Comparison of ENCODE assay signal across 2 cellular contexts in the genomic region with DNA sequence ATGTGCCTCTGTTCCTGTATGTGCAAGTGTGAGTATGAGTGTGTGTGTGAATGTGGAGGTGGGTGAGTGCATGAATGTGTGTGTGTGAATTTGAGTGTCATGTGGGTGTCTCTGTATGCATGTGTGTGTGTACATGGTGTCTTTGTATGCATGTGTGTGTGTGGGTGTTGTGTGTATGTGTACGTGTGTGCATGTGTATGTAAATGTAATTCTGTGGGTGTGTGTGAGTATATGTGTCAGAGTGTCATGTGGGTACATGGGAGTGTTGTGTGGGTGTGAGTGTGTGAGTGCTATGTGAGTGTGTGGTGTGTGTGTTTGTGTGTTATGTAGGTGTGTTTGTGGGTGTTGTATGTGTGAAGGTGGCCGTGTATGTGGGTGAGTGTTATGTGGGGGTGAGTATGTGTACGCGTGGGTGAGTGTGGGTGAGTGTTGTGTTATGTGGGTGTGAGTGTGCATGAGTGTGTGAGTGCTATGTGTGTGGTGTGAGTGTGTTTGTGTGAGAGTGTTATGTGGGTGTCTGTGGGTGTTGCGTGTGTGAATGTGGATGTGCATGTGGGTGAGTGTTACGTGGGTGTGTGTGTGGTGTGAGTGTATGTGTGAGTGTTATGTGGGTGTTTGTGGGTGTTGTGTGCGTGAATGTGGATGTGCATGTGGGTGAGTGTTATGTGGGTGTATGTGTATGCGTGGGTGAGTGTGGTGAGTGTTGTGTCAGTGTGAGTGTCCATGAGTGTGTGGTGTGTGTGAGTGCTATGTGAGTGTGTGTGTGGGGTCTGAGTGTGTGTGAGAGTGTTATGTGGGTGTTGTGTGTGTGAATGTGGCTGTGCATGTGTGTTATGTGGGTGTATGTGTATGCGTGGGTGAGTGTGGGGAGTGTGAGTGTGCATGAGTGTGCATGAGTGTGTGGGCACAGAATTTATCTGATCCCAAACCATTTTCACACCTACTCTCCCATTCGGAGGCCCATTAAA.
TF ChIP-seq lines count a peak whose summit lies in the region.

No MANE protein-coding gene starts in this region.

TF ChIP-seq in HEK293T, 16 proteins besides CTCF, POLR2A, EP300 and RAD21:
- TF ChIP-seq SP1 (IDR thresholded peaks at IDR 0.05) (no peak), BHLHE40 (IDR thresholded peaks at IDR 0.05; ENCODE audit: borderline replicate concordance) (no peak), ZNF384 (IDR thresholded peaks at IDR 0.05) (no peak), FOXK2 (IDR thresholded peaks at IDR 0.05) (no peak), TARDBP (IDR thresholded peaks at IDR 0.05) (0 out of 2 replicates have a peak, but pooled peaks have one; percentile 8), LEF1 (IDR thresholded peaks at IDR 0.05; ENCODE audit: borderline replicate concordance) (no peak), HDGF (IDR thresholded peaks at IDR 0.05; ENCODE audit: borderline replicate concordance) (no peak), CTBP1 (IDR thresholded peaks at IDR 0.05; ENCODE audit: borderline replicate concordance) (peak; percentile 4; the same call in 1 of the 2 replicates), SUZ12 (IDR thresholded peaks at IDR 0.05) (no peak), FOXA1 (IDR thresholded peaks at IDR 0.05) (no peak), ARNT (IDR thresholded peaks at IDR 0.05) (no peak)
- TF ChIP-seq, protein P1, sequence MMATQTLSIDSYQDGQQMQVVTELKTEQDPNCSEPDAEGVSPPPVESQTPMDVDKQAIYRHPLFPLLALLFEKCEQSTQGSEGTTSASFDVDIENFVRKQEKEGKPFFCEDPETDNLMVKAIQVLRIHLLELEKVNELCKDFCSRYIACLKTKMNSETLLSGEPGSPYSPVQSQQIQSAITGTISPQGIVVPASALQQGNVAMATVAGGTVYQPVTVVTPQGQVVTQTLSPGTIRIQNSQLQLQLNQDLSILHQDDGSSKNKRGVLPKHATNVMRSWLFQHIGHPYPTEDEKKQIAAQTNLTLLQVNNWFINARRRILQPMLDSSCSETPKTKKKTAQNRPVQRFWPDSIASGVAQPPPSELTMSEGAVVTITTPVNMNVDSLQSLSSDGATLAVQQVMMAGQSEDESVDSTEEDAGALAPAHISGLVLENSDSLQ (IDR thresholded peaks at IDR 0.05), result no peak
TF ChIP-seq in HEK293T: peak in this region for 2.

TF ChIP-seq in H1, 55 proteins besides CTCF, POLR2A, EP300 and RAD21:
- TF ChIP-seq CBX8 (IDR thresholded peaks at IDR 0.05; ENCODE audit: borderline replicate concordance, low read depth, low read length) (no peak), RNF2 (IDR thresholded peaks at IDR 0.05; ENCODE audit: borderline replicate concordance, low read depth, low read length, missing control alignments, poor library complexity, severe bottlenecking) (no peak), CREB1 (IDR thresholded peaks at IDR 0.05) (no peak), SIX5 (IDR thresholded peaks at IDR 0.05; ENCODE audit: low read depth, low read length) (no peak), TBP (IDR thresholded peaks at IDR 0.05; ENCODE audit: low read depth, low read length) (no peak), TCF12 (IDR thresholded peaks at IDR 0.05; ENCODE audit: low read depth, low read length) (no peak), ASH2L (IDR thresholded peaks at IDR 0.05; ENCODE audit: low read length) (no peak), SP1 (IDR thresholded peaks at IDR 0.05; ENCODE audit: low read depth, low read length) (no peak), CBX5 (IDR thresholded peaks at IDR 0.05; ENCODE audit: low read depth, low read length) (no peak), RXRA (IDR thresholded peaks at IDR 0.05; ENCODE audit: insufficient read depth, low read depth, low read length) (no peak), RBBP5 (IDR thresholded peaks at IDR 0.05; ENCODE audit: borderline replicate concordance, low read depth, low read length) (no peak), BRCA1 (IDR thresholded peaks at IDR 0.05; ENCODE audit: low read depth, low read length) (no peak), BCL11A (IDR thresholded peaks at IDR 0.05; ENCODE audit: low read depth in 2 of 2, low read length in 2 of 2) (no peak), CHD2 (IDR thresholded peaks at IDR 0.05; ENCODE audit: low read length) (no peak), POU5F1 (IDR thresholded peaks at IDR 0.05; ENCODE audit: low read depth, low read length) (no peak), SP4 (IDR thresholded peaks at IDR 0.05; ENCODE audit: low read length) (no peak), ATF2 (IDR thresholded peaks at IDR 0.05; ENCODE audit: low read length) (no peak)
- TF ChIP-seq, protein P2, sequence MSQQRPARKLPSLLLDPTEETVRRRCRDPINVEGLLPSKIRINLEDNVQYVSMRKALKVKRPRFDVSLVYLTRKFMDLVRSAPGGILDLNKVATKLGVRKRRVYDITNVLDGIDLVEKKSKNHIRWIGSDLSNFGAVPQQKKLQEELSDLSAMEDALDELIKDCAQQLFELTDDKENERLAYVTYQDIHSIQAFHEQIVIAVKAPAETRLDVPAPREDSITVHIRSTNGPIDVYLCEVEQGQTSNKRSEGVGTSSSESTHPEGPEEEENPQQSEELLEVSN (IDR thresholded peaks at IDR 0.05), result no peak
- TF ChIP-seq, protein P3, sequence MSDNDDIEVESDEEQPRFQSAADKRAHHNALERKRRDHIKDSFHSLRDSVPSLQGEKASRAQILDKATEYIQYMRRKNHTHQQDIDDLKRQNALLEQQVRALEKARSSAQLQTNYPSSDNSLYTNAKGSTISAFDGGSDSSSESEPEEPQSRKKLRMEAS (IDR thresholded peaks at IDR 0.05), result no peak
- TF ChIP-seq, protein P4, sequence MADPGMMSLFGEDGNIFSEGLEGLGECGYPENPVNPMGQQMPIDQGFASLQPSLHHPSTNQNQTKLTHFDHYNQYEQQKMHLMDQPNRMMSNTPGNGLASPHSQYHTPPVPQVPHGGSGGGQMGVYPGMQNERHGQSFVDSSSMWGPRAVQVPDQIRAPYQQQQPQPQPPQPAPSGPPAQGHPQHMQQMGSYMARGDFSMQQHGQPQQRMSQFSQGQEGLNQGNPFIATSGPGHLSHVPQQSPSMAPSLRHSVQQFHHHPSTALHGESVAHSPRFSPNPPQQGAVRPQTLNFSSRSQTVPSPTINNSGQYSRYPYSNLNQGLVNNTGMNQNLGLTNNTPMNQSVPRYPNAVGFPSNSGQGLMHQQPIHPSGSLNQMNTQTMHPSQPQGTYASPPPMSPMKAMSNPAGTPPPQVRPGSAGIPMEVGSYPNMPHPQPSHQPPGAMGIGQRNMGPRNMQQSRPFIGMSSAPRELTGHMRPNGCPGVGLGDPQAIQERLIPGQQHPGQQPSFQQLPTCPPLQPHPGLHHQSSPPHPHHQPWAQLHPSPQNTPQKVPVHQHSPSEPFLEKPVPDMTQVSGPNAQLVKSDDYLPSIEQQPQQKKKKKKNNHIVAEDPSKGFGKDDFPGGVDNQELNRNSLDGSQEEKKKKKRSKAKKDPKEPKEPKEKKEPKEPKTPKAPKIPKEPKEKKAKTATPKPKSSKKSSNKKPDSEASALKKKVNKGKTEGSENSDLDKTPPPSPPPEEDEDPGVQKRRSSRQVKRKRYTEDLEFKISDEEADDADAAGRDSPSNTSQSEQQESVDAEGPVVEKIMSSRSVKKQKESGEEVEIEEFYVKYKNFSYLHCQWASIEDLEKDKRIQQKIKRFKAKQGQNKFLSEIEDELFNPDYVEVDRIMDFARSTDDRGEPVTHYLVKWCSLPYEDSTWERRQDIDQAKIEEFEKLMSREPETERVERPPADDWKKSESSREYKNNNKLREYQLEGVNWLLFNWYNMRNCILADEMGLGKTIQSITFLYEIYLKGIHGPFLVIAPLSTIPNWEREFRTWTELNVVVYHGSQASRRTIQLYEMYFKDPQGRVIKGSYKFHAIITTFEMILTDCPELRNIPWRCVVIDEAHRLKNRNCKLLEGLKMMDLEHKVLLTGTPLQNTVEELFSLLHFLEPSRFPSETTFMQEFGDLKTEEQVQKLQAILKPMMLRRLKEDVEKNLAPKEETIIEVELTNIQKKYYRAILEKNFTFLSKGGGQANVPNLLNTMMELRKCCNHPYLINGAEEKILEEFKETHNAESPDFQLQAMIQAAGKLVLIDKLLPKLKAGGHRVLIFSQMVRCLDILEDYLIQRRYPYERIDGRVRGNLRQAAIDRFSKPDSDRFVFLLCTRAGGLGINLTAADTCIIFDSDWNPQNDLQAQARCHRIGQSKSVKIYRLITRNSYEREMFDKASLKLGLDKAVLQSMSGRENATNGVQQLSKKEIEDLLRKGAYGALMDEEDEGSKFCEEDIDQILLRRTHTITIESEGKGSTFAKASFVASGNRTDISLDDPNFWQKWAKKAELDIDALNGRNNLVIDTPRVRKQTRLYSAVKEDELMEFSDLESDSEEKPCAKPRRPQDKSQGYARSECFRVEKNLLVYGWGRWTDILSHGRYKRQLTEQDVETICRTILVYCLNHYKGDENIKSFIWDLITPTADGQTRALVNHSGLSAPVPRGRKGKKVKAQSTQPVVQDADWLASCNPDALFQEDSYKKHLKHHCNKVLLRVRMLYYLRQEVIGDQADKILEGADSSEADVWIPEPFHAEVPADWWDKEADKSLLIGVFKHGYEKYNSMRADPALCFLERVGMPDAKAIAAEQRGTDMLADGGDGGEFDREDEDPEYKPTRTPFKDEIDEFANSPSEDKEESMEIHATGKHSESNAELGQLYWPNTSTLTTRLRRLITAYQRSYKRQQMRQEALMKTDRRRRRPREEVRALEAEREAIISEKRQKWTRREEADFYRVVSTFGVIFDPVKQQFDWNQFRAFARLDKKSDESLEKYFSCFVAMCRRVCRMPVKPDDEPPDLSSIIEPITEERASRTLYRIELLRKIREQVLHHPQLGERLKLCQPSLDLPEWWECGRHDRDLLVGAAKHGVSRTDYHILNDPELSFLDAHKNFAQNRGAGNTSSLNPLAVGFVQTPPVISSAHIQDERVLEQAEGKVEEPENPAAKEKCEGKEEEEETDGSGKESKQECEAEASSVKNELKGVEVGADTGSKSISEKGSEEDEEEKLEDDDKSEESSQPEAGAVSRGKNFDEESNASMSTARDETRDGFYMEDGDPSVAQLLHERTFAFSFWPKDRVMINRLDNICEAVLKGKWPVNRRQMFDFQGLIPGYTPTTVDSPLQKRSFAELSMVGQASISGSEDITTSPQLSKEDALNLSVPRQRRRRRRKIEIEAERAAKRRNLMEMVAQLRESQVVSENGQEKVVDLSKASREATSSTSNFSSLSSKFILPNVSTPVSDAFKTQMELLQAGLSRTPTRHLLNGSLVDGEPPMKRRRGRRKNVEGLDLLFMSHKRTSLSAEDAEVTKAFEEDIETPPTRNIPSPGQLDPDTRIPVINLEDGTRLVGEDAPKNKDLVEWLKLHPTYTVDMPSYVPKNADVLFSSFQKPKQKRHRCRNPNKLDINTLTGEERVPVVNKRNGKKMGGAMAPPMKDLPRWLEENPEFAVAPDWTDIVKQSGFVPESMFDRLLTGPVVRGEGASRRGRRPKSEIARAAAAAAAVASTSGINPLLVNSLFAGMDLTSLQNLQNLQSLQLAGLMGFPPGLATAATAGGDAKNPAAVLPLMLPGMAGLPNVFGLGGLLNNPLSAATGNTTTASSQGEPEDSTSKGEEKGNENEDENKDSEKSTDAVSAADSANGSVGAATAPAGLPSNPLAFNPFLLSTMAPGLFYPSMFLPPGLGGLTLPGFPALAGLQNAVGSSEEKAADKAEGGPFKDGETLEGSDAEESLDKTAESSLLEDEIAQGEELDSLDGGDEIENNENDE (IDR thresholded peaks at IDR 0.05; ENCODE audit: insufficient replicate concordance, low read length), result no peak
TF ChIP-seq in H1: peak in this region for 0.
